Comparison of ENCODE assay signal across 9 cellular contexts in genomic region chrX:2689773-2690666, GRCh38. TPM values are rescaled to one million over a fixed set of nuclear protein-coding genes. Genes with fewer than 3 reads are reported as not detected.
A peak's percentile ranks its signal among the peaks of the same experiment; 100 is the strongest.
DNase-seq lines count a peak whose midpoint lies in the region; ATAC-seq and TF ChIP-seq lines count a peak whose summit lies in the region.
"Had no signal": no experiment of that assay in that cellular context is flagged by ENCODE, and none has a peak within 500 bp of the region (broad histone marks: within the 10 kb centered on the region; RNA-seq: fewer than 3 reads in every experiment).

No MANE protein-coding gene starts in this region.

- no peak overlapping the region for H3K4me3 ChIP-seq in mucosa of descending colon
- H3K4me3 ChIP-seq in upper lobe of left lung, result peak overlapping the region in 3 of 4 donors; percentile 85 to 98 (median 92)

- DNase-seq in activated naive CD8-positive, alpha-beta T cell treated with anti-CD3 and anti-CD28 coated beads for 36 hours, result no peak
- DNase-seq in MCF 10A (ENCODE audit: unreplicated experiment) (no peak), mucosa of descending colon (peak; percentile 79 to 83 (median 82)), upper lobe of left lung (peak in 1 of 2 donors; percentile 68), hepatic stellate cell (ENCODE audit: low spot score) (no peak)
- DNase-seq: NCI-H1105 had no signal

- no peak for TF ChIP-seq CTCF in MCF 10A (IDR thresholded peaks at IDR 0.05; ENCODE audit: unreplicated experiment)
- TF ChIP-seq CTCF in mucosa of descending colon (IDR thresholded peaks at IDR 0.05), result no peak
- no peak for TF ChIP-seq CTCF in upper lobe of left lung (IDR thresholded peaks at IDR 0.05)

- H3K27ac Mint-ChIP-seq in activated naive CD8-positive, alpha-beta T cell, result peak overlapping the region; percentile 58
- H3K27ac Mint-ChIP-seq in activated naive CD8-positive, alpha-beta T cell treated with anti-CD3 and anti-CD28 coated beads for 36 hours, result no peak overlapping the region
- H3K27ac Mint-ChIP-seq in MCF 10A (ENCODE audit: low read depth, unreplicated experiment), result no peak overlapping the region

- H3K9me3 Mint-ChIP-seq in activated naive CD8-positive, alpha-beta T cell (ENCODE audit: low read depth), result no peaks in the 10 kb centered on the region
- H3K9me3 Mint-ChIP-seq in activated naive CD8-positive, alpha-beta T cell treated with anti-CD3 and anti-CD28 coated beads for 36 hours, result no peaks in the 10 kb centered on the region
- no peaks in the 10 kb centered on the region for H3K9me3 Mint-ChIP-seq in MCF 10A (ENCODE audit: unreplicated experiment)

- peaks cover 27% of the 10 kb centered on the region for H3K4me1 Mint-ChIP-seq in activated naive CD8-positive, alpha-beta T cell (ENCODE audit: low read depth)
- peaks cover 24% of the 10 kb centered on the region for H3K4me1 Mint-ChIP-seq in activated naive CD8-positive, alpha-beta T cell treated with anti-CD3 and anti-CD28 coated beads for 36 hours
- H3K4me1 Mint-ChIP-seq in MCF 10A (ENCODE audit: insufficient read depth, unreplicated experiment), result peaks cover 13% of the 10 kb centered on the region

- TF ChIP-seq EP300 in upper lobe of left lung (IDR thresholded peaks at IDR 0.05), result no peak

- no peaks in the 10 kb centered on the region for H3K27me3 ChIP-seq in upper lobe of left lung

- peak; percentile 69 for ATAC-seq in mucosa of descending colon
- no peak for ATAC-seq in upper lobe of left lung (ENCODE audit: low FRiP score in 2 of 2)
- ATAC-seq in GM18502 (IDR thresholded peaks at IDR 0.05; ENCODE audit: poor library complexity, unreplicated experiment), result no peak
- no peak for ATAC-seq in HG03135 (IDR thresholded peaks at IDR 0.05; ENCODE audit: unreplicated experiment)

- no peaks in the 10 kb centered on the region for H3K36me3 Mint-ChIP-seq in activated naive CD8-positive, alpha-beta T cell
- peaks cover 18% of the 10 kb centered on the region for H3K36me3 Mint-ChIP-seq in activated naive CD8-positive, alpha-beta T cell treated with anti-CD3 and anti-CD28 coated beads for 36 hours
- H3K36me3 Mint-ChIP-seq in MCF 10A (ENCODE audit: insufficient read depth, unreplicated experiment), result peaks cover 8% of the 10 kb centered on the region

- intact Hi-C loops in MCF 10A (cut with micrococcal nuclease) (loop anchor here (5.0 kb wide), 1 partner anchor 52 kb away; no protein-coding TSS in a partner anchor), mucosa of descending colon (cut with DNase I, micrococcal nuclease) (no loop called here)

- no peaks in the 10 kb centered on the region for H3K36me3 ChIP-seq in mucosa of descending colon (ENCODE audit: low read depth)
- H3K36me3 ChIP-seq in upper lobe of left lung, result no peaks in the 10 kb centered on the region

- no peaks in the 10 kb centered on the region for H3K4me1 ChIP-seq in mucosa of descending colon (ENCODE audit: low read depth)
- H3K4me1 ChIP-seq in upper lobe of left lung, result peaks cover 21 to 29% (median 27%) of the 10 kb centered on the region in 4 donors

- POLR2A ChIA-PET in MCF 10A (lab: Yijun Ruan, JAX), result no interaction called here

- H3K27ac ChIP-seq in upper lobe of left lung, result peak overlapping the region in 3 of 4 donors; percentile 77 to 92 (median 90)

- no TSS peak for BruUV-seq in MCF 10A (replicated peaks; lab: Mats Ljungman, UMichigan)

- H3K9me3 ChIP-seq in mucosa of descending colon (no peaks in the 10 kb centered on the region), upper lobe of left lung (no peaks in the 10 kb centered on the region)

- no peaks in the 10 kb centered on the region for H3K27me3 Mint-ChIP-seq in activated naive CD8-positive, alpha-beta T cell
- no peaks in the 10 kb centered on the region for H3K27me3 Mint-ChIP-seq in activated naive CD8-positive, alpha-beta T cell treated with anti-CD3 and anti-CD28 coated beads for 36 hours
- H3K27me3 Mint-ChIP-seq in MCF 10A (ENCODE audit: insufficient read depth, unreplicated experiment), result no peaks in the 10 kb centered on the region

- peak overlapping the region; percentile 77 for H3K4me3 Mint-ChIP-seq in activated naive CD8-positive, alpha-beta T cell
- H3K4me3 Mint-ChIP-seq in activated naive CD8-positive, alpha-beta T cell treated with anti-CD3 and anti-CD28 coated beads for 36 hours, result no peak overlapping the region
- H3K4me3 Mint-ChIP-seq in MCF 10A (ENCODE audit: unreplicated experiment), result peak overlapping the region; percentile 94

- no peak for TF ChIP-seq POLR2A in upper lobe of left lung (IDR thresholded peaks at IDR 0.05)

- 81 to 93% methylated on average over 19 to 37 of the region's 37 CpGs for WGBS in upper lobe of left lung, 2 donors

- CTCF ChIA-PET in MCF 10A (lab: Yijun Ruan, JAX), result no interaction called here

RNA-seq across cellular contexts. Expression of gene CD99, which starts 1.1 kb away (rescaled TPM):
- total RNA-seq in activated naive CD8-positive, alpha-beta T cell treated with anti-CD3 and anti-CD28 coated beads for 36 hours, result 100 to 1,000 TPM; 112 to 116 TPM
- total RNA-seq in MCF 10A (2022) (173 and 176 TPM in 2 replicates), mucosa of descending colon (100 to 1,000 TPM; 147 to 326 (median 171) TPM), upper lobe of left lung (100 to 1,000 TPM; 135 to 300 (median 233) TPM)

Comparison
In these comparisons a context has a peak if more than half of its experiments do, and no peak if none do; other contexts are left out.
1. DNase-seq: peak in mucosa of descending colon (3 of 3); none in activated naive CD8-positive, alpha-beta T cell treated with anti-CD3 and anti-CD28 coated beads for 36 hours (single experiment), MCF 10A (single experiment) and hepatic stellate cell (single experiment).